In the genomic region with DNA sequence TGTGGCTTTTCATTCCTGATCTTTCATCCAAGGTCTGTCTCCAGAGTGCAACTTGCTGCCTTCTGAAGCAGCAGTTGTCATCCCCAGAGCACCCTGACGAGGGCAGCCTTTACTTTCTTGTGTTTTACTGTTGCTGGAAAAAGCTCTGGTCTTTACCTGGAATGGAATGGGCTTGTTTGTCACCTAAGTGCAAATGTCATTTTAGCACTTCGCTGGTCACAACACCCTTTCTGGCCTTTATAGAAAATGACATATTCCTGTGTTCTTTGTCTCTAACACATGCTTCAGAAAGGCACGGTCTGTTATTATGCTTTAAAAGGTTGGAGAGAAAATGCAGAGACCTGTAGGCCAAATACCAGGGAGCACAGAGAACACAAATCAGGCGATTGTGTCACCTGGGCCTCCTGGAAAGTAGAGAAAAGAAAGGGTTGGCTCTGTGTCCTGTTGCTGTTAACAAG, we compare ENCODE assay signal across 7 cellular contexts.
A peak's percentile ranks its signal among the peaks of the same experiment; 100 is the strongest.
DNase-seq lines count a peak whose midpoint lies in the region; ATAC-seq and TF ChIP-seq lines count a peak whose summit lies in the region.

No MANE protein-coding gene starts in this region.

- TF ChIP-seq CTCF in HFFc6 (IDR thresholded peaks at IDR 0.05): peak; percentile 72

- H3K36me3 ChIP-seq in mesenchymal stem cell (ENCODE audit: control insufficient read depth in 1 of 2, insufficient read depth in 2 of 2, low read depth in 1 of 2, low read length in 2 of 2): no peaks in the 10 kb centered on the region

- no peak overlapping the region for H2BK12ac ChIP-seq in mesenchymal stem cell (ENCODE audit: low read length in 2 of 2)

- peaks cover 9 to 11% of the 10 kb centered on the region in 2 experiments for H3K27me3 ChIP-seq in mesenchymal stem cell (ENCODE audit: control insufficient read depth in 1 of 2, insufficient read depth in 1 of 2, low read length in 2 of 2)

- 23% methylated on average over 4 of the region's 4 CpGs for WGBS in mesenchymal stem cell

- no peak overlapping the region for H3K4ac ChIP-seq in mesenchymal stem cell (ENCODE audit: low read depth in 1 of 2, low read length in 2 of 2)

- H3K4me3 Mint-ChIP-seq in HFFc6: no peak overlapping the region

- H3K9ac ChIP-seq in mesenchymal stem cell (ENCODE audit: low read length): no peak overlapping the region

- H2AFZ ChIP-seq in mesenchymal stem cell (ENCODE audit: low read depth, low read length): no peak overlapping the region

- H3K27me3 Mint-ChIP-seq in HFFc6 (ENCODE audit: insufficient read depth): peaks cover 3% of the 10 kb centered on the region

- H2AK5ac ChIP-seq in mesenchymal stem cell (ENCODE audit: low read length, severe bottlenecking): no peak overlapping the region

- no peak overlapping the region for H3K14ac ChIP-seq in mesenchymal stem cell (ENCODE audit: low read length in 2 of 2)

- H2BK15ac ChIP-seq in mesenchymal stem cell (ENCODE audit: low read depth, poor library complexity, severe bottlenecking): no peak overlapping the region

- no peak overlapping the region for H4K91ac ChIP-seq in mesenchymal stem cell (ENCODE audit: low read length)

- H3K4me1 Mint-ChIP-seq in HFFc6 (ENCODE audit: low read depth): no peaks in the 10 kb centered on the region

- H3K9me3 ChIP-seq in mesenchymal stem cell (ENCODE audit: control insufficient read depth, low read length): no peaks in the 10 kb centered on the region

- H3K27ac ChIP-seq in mesenchymal stem cell (ENCODE audit: low read length, poor library complexity, severe bottlenecking): no peak overlapping the region

- H2BK5ac ChIP-seq in mesenchymal stem cell (ENCODE audit: low read depth, low read length, poor library complexity, severe bottlenecking): no peak overlapping the region

- DNase-seq in ELR (ENCODE audit: low read depth): peak; percentile 55
- peak; percentile 9 for DNase-seq in HFFc6
- DNase-seq in NOMO-1 treated with DMSO at 0.1 percent for 48 hours (lab: John Stamatoyannopoulos, UW; ENCODE audit: unreplicated experiment): peak; percentile 7
- peak; percentile 16 to 38 for DNase-seq in dermis microvascular lymphatic vessel endothelial cell (ENCODE audit: low read depth in 2 of 2)
- peak; percentile 23 for DNase-seq in mesenchymal stem cell
- DNase-seq in GF-D8 (lab: John Stamatoyannopoulos, UW): no peak

- no peaks in the 10 kb centered on the region for H3K79me1 ChIP-seq in mesenchymal stem cell (replicated peaks; ENCODE audit: low read length, poor library complexity, severe bottlenecking)

- H3K9me3 Mint-ChIP-seq in HFFc6: no peaks in the 10 kb centered on the region

- H3K27ac Mint-ChIP-seq in HFFc6: no peak overlapping the region

- H3K36me3 Mint-ChIP-seq in HFFc6 (ENCODE audit: low read depth): no peaks in the 10 kb centered on the region

- H3K4me3 ChIP-seq in mesenchymal stem cell (ENCODE audit: insufficient read depth in 1 of 2, low read depth in 1 of 2, low read length in 2 of 2): no peak overlapping the region

- peaks cover 1% of the 10 kb centered on the region for H3K4me1 ChIP-seq in mesenchymal stem cell (ENCODE audit: control insufficient read depth, insufficient read depth, low read depth, low read length)

- ATAC-seq in HG03095 (IDR thresholded peaks at IDR 0.05; ENCODE audit: unreplicated experiment): no peak

- no peak overlapping the region for H2BK120ac ChIP-seq in mesenchymal stem cell (ENCODE audit: low read depth, low read length)

- no peak overlapping the region for H4K8ac ChIP-seq in mesenchymal stem cell (ENCODE audit: low read length)

- H3K23ac ChIP-seq in mesenchymal stem cell (ENCODE audit: low read length in 2 of 2): no peak overlapping the region

- H3K4me2 ChIP-seq in mesenchymal stem cell (ENCODE audit: low read length, poor library complexity, severe bottlenecking): no peak overlapping the region

- no peak overlapping the region for H3K18ac ChIP-seq in mesenchymal stem cell (ENCODE audit: low read depth in 1 of 2, low read length in 2 of 2)
